In the genomic region with DNA sequence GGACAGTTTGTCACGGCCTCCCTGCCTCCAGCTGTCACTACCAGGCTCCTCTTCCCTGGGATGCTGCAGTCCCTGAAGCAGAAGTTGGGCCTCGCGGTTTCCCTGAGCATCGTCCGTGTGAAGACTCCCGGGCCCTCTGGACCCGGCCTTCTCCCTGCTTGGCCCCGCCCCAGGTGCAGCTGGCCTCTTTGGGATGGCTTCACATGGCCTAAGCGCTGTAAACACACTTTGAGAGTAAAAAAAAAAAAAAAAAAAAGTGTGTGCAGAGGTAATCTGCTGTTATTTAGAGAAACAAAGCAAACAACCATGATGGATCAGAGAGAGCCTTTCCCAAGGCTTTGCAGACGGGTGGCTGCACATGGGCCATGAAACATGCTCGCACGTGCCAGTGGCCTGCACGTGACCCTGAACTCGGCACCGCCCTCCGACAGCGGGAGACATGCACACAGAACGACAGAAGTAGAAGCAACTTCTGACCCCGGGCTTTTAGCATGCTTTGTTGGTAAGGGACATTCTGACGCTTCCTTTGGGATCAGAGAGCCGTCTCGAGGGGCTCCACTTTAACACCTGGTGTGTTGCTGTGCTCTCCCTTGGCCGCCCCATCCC, we compare ENCODE assay signal across 16 cellular contexts.
DNase-seq lines count a peak whose midpoint lies in the region; ATAC-seq and TF ChIP-seq lines count a peak whose summit lies in the region.
"Had no signal": no experiment of that assay in that cellular context is flagged by ENCODE, and none has a peak within 500 bp of the region (broad histone marks: within the 10 kb centered on the region; RNA-seq: fewer than 3 reads in every experiment).

No MANE protein-coding gene starts in this region.

- no peak overlapping the region for H3K4me3 Mint-ChIP-seq in neural progenitor cell
- H3K4me3 Mint-ChIP-seq: activated naive CD4-positive, alpha-beta T cell treated with anti-CD3 and anti-CD28 coated beads, Interleukin-2, amount 10 ng/mL, durations not matched to agents 7 days and 5 days had no signal

- no peak overlapping the region for H2AFZ ChIP-seq in neural progenitor cell (replicated peaks)

- no peaks in the 10 kb centered on the region for H3F3A ChIP-seq in neural progenitor cell (ENCODE audit: low read depth)

- TF ChIP-seq POLR2A in uterus (IDR thresholded peaks at IDR 0.05): no peak

- H3K27me3 ChIP-seq in neural progenitor cell (no peaks in the 10 kb centered on the region), uterus (no peaks in the 10 kb centered on the region)

- H3K9me3 ChIP-seq in neural progenitor cell (ENCODE audit: low read depth) (no peaks in the 10 kb centered on the region), uterus (no peaks in the 10 kb centered on the region)

- intact Hi-C loops in uterus (cut with DNase I; ENCODE audit: low total_unique reads): no loop called here

- H3K27ac ChIP-seq in caudate nucleus (ENCODE audit: low read depth, low read length): peak overlapping the region; percentile 62
- no peak overlapping the region for H3K27ac ChIP-seq in neural progenitor cell
- no peak overlapping the region for H3K27ac ChIP-seq in uterus

- peaks cover 16% of the 10 kb centered on the region for H3K27me3 Mint-ChIP-seq in neural progenitor cell (ENCODE audit: insufficient read depth, low read depth)

- no peak for TF ChIP-seq RAD21 in Ishikawa (IDR thresholded peaks at IDR 0.05; ENCODE audit: low read depth)

- peaks cover 55% of the 10 kb centered on the region for H3K4me1 Mint-ChIP-seq in neural progenitor cell
- H3K4me1 Mint-ChIP-seq: activated naive CD4-positive, alpha-beta T cell treated with anti-CD3 and anti-CD28 coated beads, Interleukin-2, amount 10 ng/mL, durations not matched to agents 7 days and 5 days had no signal

- no peak for ATAC-seq in HG02870 (IDR thresholded peaks at IDR 0.05; ENCODE audit: unreplicated experiment)
- no peak for ATAC-seq in HG02970 (IDR thresholded peaks at IDR 0.05; ENCODE audit: low FRiP score, unreplicated experiment)
- no peak for ATAC-seq in HG03139 (IDR thresholded peaks at IDR 0.05; ENCODE audit: unreplicated experiment)

- no peak for TF ChIP-seq EP300 in Ishikawa (IDR thresholded peaks at IDR 0.05; ENCODE audit: borderline replicate concordance)

- H3K9ac ChIP-seq in neural progenitor cell: no peak overlapping the region

- no peaks in the 10 kb centered on the region for H3K79me2 ChIP-seq in neural progenitor cell (ENCODE audit: low read depth)

- TF ChIP-seq CTCF in neural progenitor cell (IDR thresholded peaks at IDR 0.05) (no peak), uterus (IDR thresholded peaks at IDR 0.05) (no peak)

- no peak overlapping the region for H3K4me2 ChIP-seq in neural progenitor cell

- no peaks in the 10 kb centered on the region for H3K36me3 Mint-ChIP-seq in neural progenitor cell
- H3K36me3 Mint-ChIP-seq: activated naive CD4-positive, alpha-beta T cell treated with anti-CD3 and anti-CD28 coated beads, Interleukin-2, amount 10 ng/mL, durations not matched to agents 7 days and 5 days had no signal

- peak overlapping the region; percentile 6 for H3K27ac Mint-ChIP-seq in neural progenitor cell
- H3K27ac Mint-ChIP-seq: activated naive CD4-positive, alpha-beta T cell treated with anti-CD3 and anti-CD28 coated beads, Interleukin-2, amount 10 ng/mL, durations not matched to agents 7 days and 5 days had no signal

- H3K4me1 ChIP-seq in neural progenitor cell (no peaks in the 10 kb centered on the region), uterus (no peaks in the 10 kb centered on the region)

- H4K20me1 ChIP-seq in neural progenitor cell (ENCODE audit: low read depth): no peaks in the 10 kb centered on the region

- H3K4me3 ChIP-seq in neural progenitor cell: no peak overlapping the region
- no peak overlapping the region for H3K4me3 ChIP-seq in uterus

- DNase-seq in Caki2 (ENCODE audit: low read depth) (peak; percentile 2), caudate nucleus (lab: John Stamatoyannopoulos, UW) (no peak), neural progenitor cell (ENCODE audit: low spot score) (no peak), uterus (no peak)
- DNase-seq: activated CD8-positive, alpha-beta memory T cell treated with anti-CD3 and anti-CD28 coated beads, Interleukin-2, amount 50 U/mL, for 4 hours; activated naive CD4-positive, alpha-beta T cell treated with anti-CD3 and anti-CD28 coated beads, Interleukin-2, amount 10 ng/mL, durations not matched to agents 7 days and 5 days; GOT3; mammary epithelial cell; NCI-H1092 treated with DMSO at 0.1 percent for 48 hours; stimulated activated CD4-positive, alpha-beta T cell treated with anti-CD3 and anti-CD28 coated beads, Interleukin-4, amount 100 ng/mL, for 1 hour; T-helper 2 cell; trophoblast cell had no signal

- H3K36me3 ChIP-seq in neural progenitor cell: no peaks in the 10 kb centered on the region
- no peaks in the 10 kb centered on the region for H3K36me3 ChIP-seq in uterus

- H3K9me3 Mint-ChIP-seq in neural progenitor cell: peaks cover 3% of the 10 kb centered on the region
- H3K9me3 Mint-ChIP-seq: activated naive CD4-positive, alpha-beta T cell treated with anti-CD3 and anti-CD28 coated beads, Interleukin-2, amount 10 ng/mL, durations not matched to agents 7 days and 5 days had no signal

- in situ Hi-C loops in Caki2 (cut with HindIII; ENCODE audit: low pct_unique_long_range_greater_than_20kb, low sequenced_read_pairs): no loop called here

TF ChIP-seq in Ishikawa, 13 proteins besides CTCF, POLR2A, EP300 and RAD21:
- TF ChIP-seq CREB1 (IDR thresholded peaks at IDR 0.05; ENCODE audit: low read depth): no peak
- TF ChIP-seq, protein P1, sequence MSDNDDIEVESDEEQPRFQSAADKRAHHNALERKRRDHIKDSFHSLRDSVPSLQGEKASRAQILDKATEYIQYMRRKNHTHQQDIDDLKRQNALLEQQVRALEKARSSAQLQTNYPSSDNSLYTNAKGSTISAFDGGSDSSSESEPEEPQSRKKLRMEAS (IDR thresholded peaks at IDR 0.05): peak; percentile 94
- TF ChIP-seq EGR1 (IDR thresholded peaks at IDR 0.05): no peak
- no peak for TF ChIP-seq TEAD4 (IDR thresholded peaks at IDR 0.05)
- TF ChIP-seq FOXM1 (IDR thresholded peaks at IDR 0.05; ENCODE audit: borderline replicate concordance, low read depth): no peak
- TF ChIP-seq, protein P2, sequence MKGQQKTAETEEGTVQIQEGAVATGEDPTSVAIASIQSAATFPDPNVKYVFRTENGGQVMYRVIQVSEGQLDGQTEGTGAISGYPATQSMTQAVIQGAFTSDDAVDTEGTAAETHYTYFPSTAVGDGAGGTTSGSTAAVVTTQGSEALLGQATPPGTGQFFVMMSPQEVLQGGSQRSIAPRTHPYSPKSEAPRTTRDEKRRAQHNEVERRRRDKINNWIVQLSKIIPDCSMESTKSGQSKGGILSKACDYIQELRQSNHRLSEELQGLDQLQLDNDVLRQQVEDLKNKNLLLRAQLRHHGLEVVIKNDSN (IDR thresholded peaks at IDR 0.05): peak; percentile 93
- no peak for TF ChIP-seq TAF1 (IDR thresholded peaks at IDR 0.05; ENCODE audit: low read depth)
- TF ChIP-seq TCF12 (IDR thresholded peaks at IDR 0.05; ENCODE audit: low read depth): no peak
- no peak for TF ChIP-seq ZBTB7A (IDR thresholded peaks at IDR 0.05; ENCODE audit: low read depth)
- no peak for TF ChIP-seq CEBPB (IDR thresholded peaks at IDR 0.05)
- no peak for TF ChIP-seq YY1 (IDR thresholded peaks at IDR 0.05; ENCODE audit: low read depth)
- no peak for TF ChIP-seq NFIC (IDR thresholded peaks at IDR 0.05)
- TF ChIP-seq, protein P3, sequence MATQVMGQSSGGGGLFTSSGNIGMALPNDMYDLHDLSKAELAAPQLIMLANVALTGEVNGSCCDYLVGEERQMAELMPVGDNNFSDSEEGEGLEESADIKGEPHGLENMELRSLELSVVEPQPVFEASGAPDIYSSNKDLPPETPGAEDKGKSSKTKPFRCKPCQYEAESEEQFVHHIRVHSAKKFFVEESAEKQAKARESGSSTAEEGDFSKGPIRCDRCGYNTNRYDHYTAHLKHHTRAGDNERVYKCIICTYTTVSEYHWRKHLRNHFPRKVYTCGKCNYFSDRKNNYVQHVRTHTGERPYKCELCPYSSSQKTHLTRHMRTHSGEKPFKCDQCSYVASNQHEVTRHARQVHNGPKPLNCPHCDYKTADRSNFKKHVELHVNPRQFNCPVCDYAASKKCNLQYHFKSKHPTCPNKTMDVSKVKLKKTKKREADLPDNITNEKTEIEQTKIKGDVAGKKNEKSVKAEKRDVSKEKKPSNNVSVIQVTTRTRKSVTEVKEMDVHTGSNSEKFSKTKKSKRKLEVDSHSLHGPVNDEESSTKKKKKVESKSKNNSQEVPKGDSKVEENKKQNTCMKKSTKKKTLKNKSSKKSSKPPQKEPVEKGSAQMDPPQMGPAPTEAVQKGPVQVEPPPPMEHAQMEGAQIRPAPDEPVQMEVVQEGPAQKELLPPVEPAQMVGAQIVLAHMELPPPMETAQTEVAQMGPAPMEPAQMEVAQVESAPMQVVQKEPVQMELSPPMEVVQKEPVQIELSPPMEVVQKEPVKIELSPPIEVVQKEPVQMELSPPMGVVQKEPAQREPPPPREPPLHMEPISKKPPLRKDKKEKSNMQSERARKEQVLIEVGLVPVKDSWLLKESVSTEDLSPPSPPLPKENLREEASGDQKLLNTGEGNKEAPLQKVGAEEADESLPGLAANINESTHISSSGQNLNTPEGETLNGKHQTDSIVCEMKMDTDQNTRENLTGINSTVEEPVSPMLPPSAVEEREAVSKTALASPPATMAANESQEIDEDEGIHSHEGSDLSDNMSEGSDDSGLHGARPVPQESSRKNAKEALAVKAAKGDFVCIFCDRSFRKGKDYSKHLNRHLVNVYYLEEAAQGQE (IDR thresholded peaks at IDR 0.05; ENCODE audit: low read depth): no peak
